Comparison of ENCODE assay signal across 17 cellular contexts in genomic region chr12:47858511-47859266, GRCh38. TPM values are rescaled to one million over a fixed set of nuclear protein-coding genes. Genes with fewer than 3 reads are reported as not detected.
A peak's percentile ranks its signal among the peaks of the same experiment; 100 is the strongest.
DNase-seq lines count a peak whose midpoint lies in the region; ATAC-seq and TF ChIP-seq lines count a peak whose summit lies in the region.
"Had no signal": no experiment of that assay in that cellular context is flagged by ENCODE, and none has a peak within 500 bp of the region (broad histone marks: within the 10 kb centered on the region; RNA-seq: fewer than 3 reads in every experiment).

No MANE protein-coding gene starts in this region.

- H3K4me1 ChIP-seq in BE2C: no peaks in the 10 kb centered on the region
- H3K4me1 ChIP-seq: gastroesophageal sphincter had no signal

- no peaks in the 10 kb centered on the region for H3K36me3 ChIP-seq in BE2C
- H3K36me3 ChIP-seq: gastroesophageal sphincter had no signal

- H3K4me3 ChIP-seq in BE2C (ENCODE audit: low read depth, low read length): no peak overlapping the region
- H3K4me3 ChIP-seq: gastroesophageal sphincter, GM23248, lung had no signal

- H3K27me3 ChIP-seq in BE2C: no peaks in the 10 kb centered on the region
- H3K27me3 ChIP-seq: gastroesophageal sphincter had no signal

- H3K27me3 Mint-ChIP-seq in T-helper 17 cell: no peaks in the 10 kb centered on the region
- H3K27me3 Mint-ChIP-seq in stimulated activated naive B cell treated with anti-CD40 and anti-IgM and Interleukin-4, amounts not matched to agents 10 μg/mL and 1 μg/mL and 100 μg/mL, for 72 hours: no peaks in the 10 kb centered on the region
- H3K27me3 Mint-ChIP-seq: natural killer cell treated with Interleukin-12 subunit alpha and Interleukin-12 subunit beta and Interleukin-15 and Interleukin-18, amount 100 ng/mL, for 72 hours had no signal

- DNase-seq in activated effector memory CD4-positive, alpha-beta T cell treated with anti-CD3 and anti-CD28 coated beads, Interleukin-2, amount 50 U/mL, for 16 hours: peak; percentile 56
- DNase-seq in activated effector memory CD4-positive, alpha-beta T cell treated with Interleukin-2 at 50 U/mL for 16 hours: no peak
- DNase-seq in T-helper 17 cell (no peak), BE2C (no peak), NCI-H524 treated with DMSO at 0.1 percent for 48 hours (lab: John Stamatoyannopoulos, UW) (no peak), OCI-M2 (lab: John Stamatoyannopoulos, UW; ENCODE audit: unreplicated experiment) (no peak)
- DNase-seq in stimulated activated naive B cell treated with anti-CD40 and anti-IgM and Interleukin-4, amounts not matched to agents 10 μg/mL and 1 μg/mL and 100 μg/mL, for 72 hours: no peak
- DNase-seq: activated CD4-positive, alpha-beta T cell treated with anti-CD3 and anti-CD28 coated beads for 1 hour; anterior cingulate cortex; GM23248; Karpas-422; SIG-M5; T-helper 9 cell had no signal

- TF ChIP-seq CTCF in BE2C (IDR thresholded peaks at IDR 0.05; ENCODE audit: low read depth, low read length): no peak

- no peaks in the 10 kb centered on the region for H3K9me3 Mint-ChIP-seq in stimulated activated naive B cell treated with anti-CD40 and anti-IgM and Interleukin-4, amounts not matched to agents 10 μg/mL and 1 μg/mL and 100 μg/mL, for 72 hours
- H3K9me3 Mint-ChIP-seq: natural killer cell treated with Interleukin-12 subunit alpha and Interleukin-12 subunit beta and Interleukin-15 and Interleukin-18, amount 100 ng/mL, for 72 hours had no signal

- no peak overlapping the region for H3K4me3 Mint-ChIP-seq in T-helper 17 cell
- H3K4me3 Mint-ChIP-seq in stimulated activated naive B cell treated with anti-CD40 and anti-IgM and Interleukin-4, amounts not matched to agents 10 μg/mL and 1 μg/mL and 100 μg/mL, for 72 hours: peak overlapping the region in 1 of 2 donors; percentile 43
- H3K4me3 Mint-ChIP-seq: natural killer cell treated with Interleukin-12 subunit alpha and Interleukin-12 subunit beta and Interleukin-15 and Interleukin-18, amount 100 ng/mL, for 72 hours had no signal

- no peaks in the 10 kb centered on the region for H3K9me3 ChIP-seq in T-helper 17 cell (ENCODE audit: control insufficient read depth, low read length, poor library complexity, severe bottlenecking)
- no peaks in the 10 kb centered on the region for H3K9me3 ChIP-seq in BE2C
- H3K9me3 ChIP-seq: gastroesophageal sphincter had no signal

- peak overlapping the region; percentile 71 for H3K27ac Mint-ChIP-seq in T-helper 17 cell
- H3K27ac Mint-ChIP-seq in stimulated activated naive B cell treated with anti-CD40 and anti-IgM and Interleukin-4, amounts not matched to agents 10 μg/mL and 1 μg/mL and 100 μg/mL, for 72 hours: peak overlapping the region; percentile 54
- H3K27ac Mint-ChIP-seq: natural killer cell treated with Interleukin-12 subunit alpha and Interleukin-12 subunit beta and Interleukin-15 and Interleukin-18, amount 100 ng/mL, for 72 hours had no signal

- H3K36me3 Mint-ChIP-seq in T-helper 17 cell (ENCODE audit: low read depth): no peaks in the 10 kb centered on the region
- H3K36me3 Mint-ChIP-seq in stimulated activated naive B cell treated with anti-CD40 and anti-IgM and Interleukin-4, amounts not matched to agents 10 μg/mL and 1 μg/mL and 100 μg/mL, for 72 hours: peaks cover 58 to 74% of the 10 kb centered on the region in 2 donors
- H3K36me3 Mint-ChIP-seq: natural killer cell treated with Interleukin-12 subunit alpha and Interleukin-12 subunit beta and Interleukin-15 and Interleukin-18, amount 100 ng/mL, for 72 hours had no signal

- no peak for ATAC-seq in T-helper 17 cell
- peak; percentile 84 for ATAC-seq in esophagus mucosa
- no peak for ATAC-seq in stimulated activated naive B cell treated with anti-CD40 and anti-IgM and Interleukin-4, amounts not matched to agents 10 μg/mL and 1 μg/mL and 100 μg/mL, for 72 hours (replicated peaks)
- ATAC-seq: gastroesophageal sphincter had no signal

- peaks cover 13% of the 10 kb centered on the region for H3K4me1 Mint-ChIP-seq in T-helper 17 cell
- H3K4me1 Mint-ChIP-seq in stimulated activated naive B cell treated with anti-CD40 and anti-IgM and Interleukin-4, amounts not matched to agents 10 μg/mL and 1 μg/mL and 100 μg/mL, for 72 hours: peaks cover 34 to 56% of the 10 kb centered on the region in 2 donors

RNA-seq across cellular contexts. Expression of gene HDAC7, which starts 39.0 kb away (rescaled TPM):
- total RNA-seq in T-helper 17 cell (100 to 1,000 TPM; 129 to 151 TPM), esophagus mucosa (25.1 TPM)
- 178 TPM for polyA plus RNA-seq in BE2C (2012; ENCODE audit: insufficient read depth, insufficient read length, low read depth)

RNA-seq across cellular contexts. Expression of gene VDR, which starts 46.1 kb away (rescaled TPM):
- total RNA-seq in T-helper 17 cell: 1 to 10 TPM; 1.8 to 4.5 TPM
- 18.0 TPM for total RNA-seq in esophagus mucosa
- 0.09 TPM for polyA plus RNA-seq in BE2C (2012; ENCODE audit: insufficient read depth, insufficient read length, low read depth)
